ENCODE assay signal across 1 cellular context in the genomic region with DNA sequence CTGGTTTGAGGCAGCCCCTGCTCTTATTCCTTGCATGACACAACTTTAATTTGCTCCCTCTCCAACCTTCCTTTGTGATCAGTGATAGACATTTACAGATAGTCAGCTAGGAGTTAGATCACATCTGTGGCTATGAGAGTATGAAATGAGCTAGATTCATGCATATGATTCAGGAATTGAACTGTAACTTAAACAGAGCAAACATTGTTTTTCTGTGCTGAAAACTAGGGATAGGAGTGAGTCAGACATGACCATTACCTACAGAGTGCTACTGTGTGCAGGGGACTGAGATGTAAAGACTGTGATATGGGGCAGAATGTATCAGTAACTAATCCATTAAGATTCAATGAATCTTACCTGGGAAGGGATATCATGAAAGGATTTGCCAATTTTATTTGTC.
TF ChIP-seq lines count a peak whose summit lies in the region.

No MANE protein-coding gene starts in this region.

TF ChIP-seq in HepG2, 621 proteins besides CTCF, POLR2A, EP300 and RAD21 (continued from another document):
- TF ChIP-seq ZNF761 (CRISPR knock-in tag; conservative IDR thresholded peaks at IDR 0.05): no peak
- no peak for TF ChIP-seq ZNF362 (CRISPR knock-in tag; IDR thresholded peaks at IDR 0.05; ENCODE audit: borderline replicate concordance)
- no peak for TF ChIP-seq ZNF678 (CRISPR knock-in tag; IDR thresholded peaks at IDR 0.05)
- no peak for TF ChIP-seq ZNF629 (CRISPR knock-in tag; conservative IDR thresholded peaks at IDR 0.05)
- no peak for TF ChIP-seq ZNF7 (CRISPR knock-in tag; IDR thresholded peaks at IDR 0.05)
- TF ChIP-seq ZNF264 (CRISPR knock-in tag; IDR thresholded peaks at IDR 0.05): no peak
- no peak for TF ChIP-seq TCF12 (IDR thresholded peaks at IDR 0.05)
- no peak for TF ChIP-seq TCF12 (CRISPR knock-in tag; IDR thresholded peaks at IDR 0.05)
- no peak for TF ChIP-seq GTF3A (CRISPR knock-in tag; conservative IDR thresholded peaks at IDR 0.05)
- TF ChIP-seq ZNF451 (CRISPR knock-in tag; IDR thresholded peaks at IDR 0.05): no peak
- TF ChIP-seq SRSF9 (IDR thresholded peaks at IDR 0.05; ENCODE audit: borderline replicate concordance, insufficient read depth, low read depth, low read length, poor library complexity, severe bottlenecking): no peak
